In the genomic region with DNA sequence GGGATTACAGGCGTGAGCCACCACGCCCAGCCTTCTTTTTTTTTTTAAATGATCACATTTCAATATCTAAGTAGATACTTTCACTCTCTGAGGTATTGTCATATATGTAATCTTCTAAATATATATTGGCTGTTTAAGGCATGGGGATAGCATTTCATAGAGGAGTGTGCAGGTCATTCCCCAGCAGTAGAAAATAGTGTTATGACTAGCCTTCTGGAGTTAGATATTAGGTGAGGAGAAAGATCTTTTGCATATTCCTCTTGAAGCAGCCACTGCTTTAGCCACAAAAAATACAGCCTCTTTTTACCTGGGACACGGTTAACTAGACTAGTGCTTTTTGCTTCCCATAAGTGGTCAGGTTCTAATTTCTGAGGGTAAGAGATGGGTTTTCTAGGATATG, we compare ENCODE assay signal across 14 cellular contexts. TPM values are rescaled to one million over a fixed set of nuclear protein-coding genes. Genes with fewer than 3 reads are reported as not detected.
DNase-seq lines count a peak whose midpoint lies in the region; ATAC-seq and TF ChIP-seq lines count a peak whose summit lies in the region.
"Had no signal": no experiment of that assay in that cellular context is flagged by ENCODE, and none has a peak within 500 bp of the region (broad histone marks: within the 10 kb centered on the region; RNA-seq: fewer than 3 reads in every experiment).

No MANE protein-coding gene starts in this region.

- peaks cover 3% of the 10 kb centered on the region for H3K79me1 ChIP-seq in H9 (ENCODE audit: insufficient read depth, low read depth, low read length, poor library complexity, severe bottlenecking)

- no CpG with 5 or more reads among the region's 3 CpGs for WGBS in H9 (ENCODE audit: extremely low coverage, insufficient read length, low lambda C conversion rate)

- no peaks in the 10 kb centered on the region for H3K27me3 Mint-ChIP-seq in activated naive CD4-positive, alpha-beta T cell treated with anti-CD3 and anti-CD28 coated beads for 36 hours (ENCODE audit: low read depth)
- no peaks in the 10 kb centered on the region for H3K27me3 Mint-ChIP-seq in nephron (ENCODE audit: low read depth)
- H3K27me3 Mint-ChIP-seq in H9 (ENCODE audit: low read depth), result no peaks in the 10 kb centered on the region
- H3K27me3 Mint-ChIP-seq: brain had no signal

- H2BK5ac ChIP-seq in H9 (ENCODE audit: insufficient read length, low read length), result no peak overlapping the region

- TF ChIP-seq CTCF in nephron (IDR thresholded peaks at IDR 0.05; ENCODE audit: unreplicated experiment in 3 of 3) (no peak), H9 (conservative IDR thresholded peaks at IDR 0.05) (no peak)

- no peak overlapping the region for H3K4ac ChIP-seq in H9 (ENCODE audit: low read depth, low read length)

- no peak overlapping the region for H3T11ph ChIP-seq in H9 (ENCODE audit: low read length)

- H3K4me1 ChIP-seq in H9 (ENCODE audit: insufficient read depth, low read length), result peaks cover 8% of the 10 kb centered on the region; the same call in 1 of the 2 replicates
- H3K4me1 ChIP-seq: parathyroid adenoma had no signal

- no peak overlapping the region for H2AFZ ChIP-seq in H9 (ENCODE audit: low read length)
- H2AFZ ChIP-seq: parathyroid adenoma had no signal

- H2BK120ac ChIP-seq in H9 (ENCODE audit: low read depth, low read length, poor library complexity, severe bottlenecking), result no peak overlapping the region

- no peaks in the 10 kb centered on the region for H3K36me3 Mint-ChIP-seq in activated naive CD4-positive, alpha-beta T cell treated with anti-CD3 and anti-CD28 coated beads for 36 hours (ENCODE audit: low read depth)
- H3K36me3 Mint-ChIP-seq in nephron (ENCODE audit: low read depth), result no peaks in the 10 kb centered on the region
- H3K36me3 Mint-ChIP-seq in H9 (ENCODE audit: insufficient read depth in 1 of 3, low read depth in 3 of 3), result no peaks in the 10 kb centered on the region

- H3K79me2 ChIP-seq in H9 (ENCODE audit: insufficient read depth, low read length), result peaks cover 3% of the 10 kb centered on the region; the same call in 1 of the 2 replicates

- no peak overlapping the region for H4K91ac ChIP-seq in H9 (ENCODE audit: insufficient read length, low read depth, low read length)

- no peak overlapping the region for H3K23ac ChIP-seq in H9 (ENCODE audit: insufficient read length, low read depth, low read length)

- H3K4me2 ChIP-seq in H9 (ENCODE audit: insufficient read depth, insufficient read length, low read length), result no peak overlapping the region

- no peak overlapping the region for H4K5ac ChIP-seq in H9 (ENCODE audit: insufficient read length, low read depth, low read length)

- no peaks in the 10 kb centered on the region for H3K9me3 Mint-ChIP-seq in activated naive CD4-positive, alpha-beta T cell treated with anti-CD3 and anti-CD28 coated beads for 36 hours
- no peaks in the 10 kb centered on the region for H3K9me3 Mint-ChIP-seq in nephron
- no peaks in the 10 kb centered on the region for H3K9me3 Mint-ChIP-seq in H9
- H3K9me3 Mint-ChIP-seq: brain had no signal

- DNase-seq in activated naive CD4-positive, alpha-beta T cell treated with anti-CD3 and anti-CD28 coated beads for 36 hours, result no peak
- DNase-seq in activated naive CD4-positive, alpha-beta T cell treated with anti-CD3 and anti-CD28 coated beads, Interleukin-2, amount 50 U/mL, for 16 hours, result no peak
- DNase-seq in Right ventricle myocardium superior (no peak), H9 (no peak), AG08396 (ENCODE audit: low spot score) (no peak)
- DNase-seq: left cardiac atrium, NCI-H1417 had no signal

- peaks cover 91% of the 10 kb centered on the region for H3K4me1 Mint-ChIP-seq in activated naive CD4-positive, alpha-beta T cell treated with anti-CD3 and anti-CD28 coated beads for 36 hours (ENCODE audit: low read depth)
- H3K4me1 Mint-ChIP-seq in nephron (peaks cover 37% of the 10 kb centered on the region), H9 (peaks cover 42 to 43% of the 10 kb centered on the region in 2 experiments)

- no peak overlapping the region for H3K56ac ChIP-seq in H9 (ENCODE audit: insufficient read length, low read depth, low read length)

- no peaks in the 10 kb centered on the region for H4K20me1 ChIP-seq in H9 (ENCODE audit: control insufficient read depth, insufficient read depth, insufficient read length)

- H3K18ac ChIP-seq in H9 (ENCODE audit: insufficient read length, low read depth, low read length), result no peak overlapping the region

- H3K14ac ChIP-seq in H9 (ENCODE audit: insufficient read depth, low read length), result no peak overlapping the region

- CTCF ChIA-PET in activated naive CD4-positive, alpha-beta T cell treated with anti-CD3 and anti-CD28 coated beads for 36 hours (lab: Charles Lee), result interaction anchor here (1.1 to 2.1 kb wide), 4 partner anchors 11 to 28 kb away, joined by 3 to 5 read pairs (median 4); no protein-coding TSS in a partner anchor

- H3K27me3 ChIP-seq in H9 (ENCODE audit: insufficient read depth, low read length), result no peaks in the 10 kb centered on the region

- no peak overlapping the region for H4K8ac ChIP-seq in H9 (replicated peaks; ENCODE audit: insufficient read length, low read depth, low read length)

- H2BK15ac ChIP-seq in H9 (ENCODE audit: low read depth, low read length), result no peak overlapping the region

- no peaks in the 10 kb centered on the region for H3K9me3 ChIP-seq in H9 (ENCODE audit: control insufficient read depth, low read depth, low read length)

- H3K4me3 Mint-ChIP-seq in activated naive CD4-positive, alpha-beta T cell treated with anti-CD3 and anti-CD28 coated beads for 36 hours, result no peak overlapping the region
- H3K4me3 Mint-ChIP-seq in nephron (no peak overlapping the region), H9 (no peak overlapping the region)
- H3K4me3 Mint-ChIP-seq: brain had no signal

- H3K23me2 ChIP-seq in H9 (ENCODE audit: insufficient read length, low read depth, low read length, poor library complexity, severe bottlenecking), result no peaks in the 10 kb centered on the region

- no peak overlapping the region for H2BK12ac ChIP-seq in H9 (ENCODE audit: insufficient read length, low read depth, low read length)

- no peak overlapping the region for H3K9ac ChIP-seq in H9 (ENCODE audit: extremely low read depth, insufficient read length, low read length)
- H3K9ac ChIP-seq: parathyroid adenoma had no signal

- H2BK20ac ChIP-seq in H9 (ENCODE audit: low read depth, low read length, poor library complexity, severe bottlenecking), result no peak overlapping the region

- no peak overlapping the region for H3K27ac ChIP-seq in H9 (ENCODE audit: insufficient read length, low read depth, low read length)
- H3K27ac ChIP-seq: HL-60, parathyroid adenoma had no signal

- H2AK5ac ChIP-seq in H9 (ENCODE audit: insufficient read length, low read length), result no peak overlapping the region

- peak overlapping the region; percentile 91 for H3K27ac Mint-ChIP-seq in activated naive CD4-positive, alpha-beta T cell treated with anti-CD3 and anti-CD28 coated beads for 36 hours
- H3K27ac Mint-ChIP-seq in nephron, result peak overlapping the region in 2 of 3 experiments; percentile 20 to 42
- no peak overlapping the region for H3K27ac Mint-ChIP-seq in H9

- intact Hi-C loops in activated naive CD4-positive, alpha-beta T cell treated with anti-CD3 and anti-CD28 coated beads for 36 hours (cut with micrococcal nuclease), result loop anchor here (1.0 kb wide), 1 partner anchor 32 kb away; no protein-coding TSS in a partner anchor
- intact Hi-C loops in Right ventricle myocardium superior (cut with DNase I), result no loop called here

- peak; percentile 85 for ATAC-seq in GM21529 (IDR thresholded peaks at IDR 0.05; ENCODE audit: unreplicated experiment)
- peak; percentile 76 for ATAC-seq in HG03139 (IDR thresholded peaks at IDR 0.05; ENCODE audit: unreplicated experiment)
- ATAC-seq in Right ventricle myocardium superior (ENCODE audit: poor library complexity), result no peak
- ATAC-seq: left cardiac atrium, Panc1 had no signal

RNA-seq across cellular contexts. Expression of gene ADD3, which starts 28.9 kb away (rescaled TPM):
- total RNA-seq in activated naive CD4-positive, alpha-beta T cell treated with anti-CD3 and anti-CD28 coated beads for 36 hours, result 10 to 100 TPM; 85.2 to 85.8 TPM
- 115 TPM for total RNA-seq in Right ventricle myocardium superior
- 59.9 and 66.4 TPM in 2 replicates for total RNA-seq in H9 (2021)

Comparison
In these comparisons a context has a peak if more than half of its experiments do, and no peak if none do; other contexts are left out.
1. H3K27ac Mint-ChIP-seq: peak in activated naive CD4-positive, alpha-beta T cell treated with anti-CD3 and anti-CD28 coated beads for 36 hours (single experiment) and nephron (2 of 3); none in H9 (0 of 3).